Comparison of ENCODE assay signal across 7 cellular contexts in the genomic region with DNA sequence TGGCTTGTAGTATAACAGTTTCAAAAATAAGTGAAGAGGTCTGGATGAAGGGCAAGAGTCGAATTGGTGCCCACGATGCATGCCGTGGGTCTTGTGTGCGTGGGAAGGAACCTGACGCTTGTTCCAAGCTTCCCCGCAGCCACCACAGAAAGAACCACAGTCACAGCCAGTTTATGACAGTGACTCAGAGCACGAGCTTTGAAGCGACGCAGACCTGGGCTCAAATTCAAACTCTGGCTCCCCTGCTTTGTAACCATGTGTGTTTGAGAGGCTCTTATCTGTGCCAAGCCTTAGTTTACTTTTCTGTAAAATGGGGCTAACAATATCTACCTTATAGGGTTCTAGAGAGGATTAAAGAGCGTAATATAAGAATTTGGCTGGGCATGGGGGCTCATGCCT.
DNase-seq lines count a peak whose midpoint lies in the region; ATAC-seq, FAIRE-seq and TF ChIP-seq lines count a peak whose summit lies in the region.

No MANE protein-coding gene starts in this region.

- peaks cover 14% of the 10 kb centered on the region for H3K36me3 ChIP-seq in thymus (ENCODE audit: control insufficient read depth, insufficient read depth)

- peak overlapping the region; percentile 40 for H3K27ac ChIP-seq in thymus (ENCODE audit: low read depth)

- H3K4me1 ChIP-seq in thymus (ENCODE audit: control insufficient read depth, insufficient read depth, low read length), result peaks cover 16% of the 10 kb centered on the region

- DNase-seq in RCC 7860 (ENCODE audit: low spot score), result peak; percentile 90
- DNase-seq in activated naive CD4-positive, alpha-beta T cell treated with Interleukin-2 at 50 U/mL for 16 hours, result peak; percentile 58
- DNase-seq in occipital lobe (lab: John Stamatoyannopoulos, UW), result peak; percentile 40
- DNase-seq in omental fat pad (ENCODE audit: low spot score), result no peak
- DNase-seq in DMS114 treated with DMSO at 0.1 percent for 48 hours (lab: John Stamatoyannopoulos, UW; ENCODE audit: unreplicated experiment), result no peak
- no peak for DNase-seq in KG1 (lab: John Stamatoyannopoulos, UW)

- no peaks in the 10 kb centered on the region for H3K27me3 ChIP-seq in thymus (ENCODE audit: control insufficient read depth, insufficient read depth)

- no peak for TF ChIP-seq CTCF in omental fat pad (IDR thresholded peaks at IDR 0.05)

- no peak for ATAC-seq in omental fat pad (ENCODE audit: low FRiP score)

- peaks cover 1% of the 10 kb centered on the region for H3K9me3 ChIP-seq in thymus (ENCODE audit: control insufficient read depth)

- 26% methylated on average over 10 of the region's 10 CpGs for WGBS in thymus

- peak; percentile 90 for FAIRE-seq in RCC 7860 (lab: Jason Lieb, UNC)

- no peak overlapping the region for H3K4me3 ChIP-seq in thymus (ENCODE audit: low read length)

Comparison
In these comparisons a context has a peak if more than half of its experiments do, and no peak if none do; other contexts are left out.
1. DNase-seq: peak in RCC 7860 (single experiment), activated naive CD4-positive, alpha-beta T cell treated with Interleukin-2 at 50 U/mL for 16 hours (single experiment) and occipital lobe (single experiment); none in omental fat pad (single experiment), DMS114 treated with DMSO at 0.1 percent for 48 hours (single experiment) and KG1 (single experiment).